9 cellular contexts compared by ENCODE assay signal in genomic region chr17:73165616-73166404, GRCh38. TPM values are rescaled to one million over a fixed set of nuclear protein-coding genes. Genes with fewer than 3 reads are reported as not detected.
DNase-seq lines count a peak whose midpoint lies in the region; ATAC-seq and TF ChIP-seq lines count a peak whose summit lies in the region.
"Had no signal": no experiment of that assay in that cellular context is flagged by ENCODE, and none has a peak within 500 bp of the region (broad histone marks: within the 10 kb centered on the region; RNA-seq: fewer than 3 reads in every experiment).

No MANE protein-coding gene starts in this region.

- intact Hi-C loops in left ventricle myocardium inferior (cut with micrococcal nuclease): no loop called here

- peak overlapping the region; percentile 51 to 62 (median 57) for H3K9ac ChIP-seq in skeletal muscle tissue (ENCODE audit: low read depth in 1 of 3, low read length in 3 of 3)

- H3K4me3 ChIP-seq in WERI-Rb-1 (ENCODE audit: low read depth, low read length): peak overlapping the region; percentile 76
- peak overlapping the region; percentile 67 for H3K4me3 ChIP-seq in left ventricle myocardium inferior
- H3K4me3 ChIP-seq in skeletal muscle tissue (ENCODE audit: low read length in 3 of 3): peak overlapping the region; percentile 67 to 73 (median 72)

- H3K36me3 ChIP-seq in WERI-Rb-1 (peaks cover 43% of the 10 kb centered on the region), left ventricle myocardium inferior (no peaks in the 10 kb centered on the region), skeletal muscle tissue (ENCODE audit: control insufficient read depth in 3 of 3, insufficient read depth in 3 of 3, low read length in 3 of 3) (no peaks in the 10 kb centered on the region)

- TF ChIP-seq CTCF in WERI-Rb-1 (IDR thresholded peaks at IDR 0.05; ENCODE audit: low read depth, low read length): no peak
- no peak for TF ChIP-seq CTCF in left ventricle myocardium inferior (IDR thresholded peaks at IDR 0.05; ENCODE audit: borderline replicate concordance)

- no peaks in the 10 kb centered on the region for H3K27me3 ChIP-seq in WERI-Rb-1 (ENCODE audit: insufficient read depth, low read depth, severe bottlenecking)
- H3K27me3 ChIP-seq in left ventricle myocardium inferior (ENCODE audit: low read depth): peaks cover 89% of the 10 kb centered on the region
- H3K27me3 ChIP-seq in skeletal muscle tissue (ENCODE audit: control insufficient read depth in 3 of 3, insufficient read depth in 3 of 3, low read length in 3 of 3): peaks cover 62 to 69% (median 67%) of the 10 kb centered on the region in 3 donors

- H3K27ac ChIP-seq in WERI-Rb-1 (peak overlapping the region; percentile 78), left ventricle myocardium inferior (replicated peaks) (no peak overlapping the region), skeletal muscle tissue (ENCODE audit: low read depth, low read length) (no peak overlapping the region)
- H3K27ac ChIP-seq: C4-2B had no signal

- no peak for ATAC-seq in GM19395 (IDR thresholded peaks at IDR 0.05; ENCODE audit: unreplicated experiment)

- peaks cover 24% of the 10 kb centered on the region for H3K4me1 ChIP-seq in left ventricle myocardium inferior
- peaks cover 21 to 24% (median 23%) of the 10 kb centered on the region in 3 donors for H3K4me1 ChIP-seq in skeletal muscle tissue (ENCODE audit: control insufficient read depth in 3 of 3, insufficient read depth in 3 of 3, low read length in 3 of 3)

- peaks cover 2% of the 10 kb centered on the region for H3K9me3 ChIP-seq in WERI-Rb-1 (ENCODE audit: severe bottlenecking)
- H3K9me3 ChIP-seq in left ventricle myocardium inferior (replicated peaks): no peaks in the 10 kb centered on the region
- no peaks in the 10 kb centered on the region for H3K9me3 ChIP-seq in skeletal muscle tissue (ENCODE audit: control insufficient read depth in 3 of 3, low read length in 3 of 3)

- DNase-seq in NCI-H1417 (lab: John Stamatoyannopoulos, UW): peak in 2 of 3 experiments; percentile 59 to 67
- no peak for DNase-seq in NCI-H1417 treated with DMSO at 0.1 percent for 48 hours (lab: John Stamatoyannopoulos, UW)
- peak; percentile 53 for DNase-seq in WERI-Rb-1
- no peak for DNase-seq in left ventricle myocardium inferior
- no peak for DNase-seq in central memory CD4-positive, alpha-beta T cell
- DNase-seq in activated CD4-positive, CD25-positive, alpha-beta regulatory T cell treated with anti-CD3 and anti-CD28 coated beads, Interleukin-2, amount 50 U/mL, for 72 hours: no peak

RNA-seq across cellular contexts. Expression of gene SSTR2, which starts 1.0 kb away (rescaled TPM):
- total RNA-seq in left ventricle myocardium inferior: 0.69 TPM
- 1.6 TPM for total RNA-seq in skeletal muscle tissue

RNA-seq across cellular contexts. Expression of gene COG1, which starts 27.0 kb away (rescaled TPM):
- total RNA-seq in left ventricle myocardium inferior: 44.7 TPM
- 18.3 TPM for total RNA-seq in skeletal muscle tissue

Comparison
In these comparisons a context has a peak if more than half of its experiments do, and no peak if none do; other contexts are left out.
1. DNase-seq: peak in NCI-H1417 (2 of 3) and WERI-Rb-1 (single experiment); none in NCI-H1417 treated with DMSO at 0.1 percent for 48 hours (single experiment), left ventricle myocardium inferior (single experiment), central memory CD4-positive, alpha-beta T cell (single experiment) and activated CD4-positive, CD25-positive, alpha-beta regulatory T cell treated with anti-CD3 and anti-CD28 coated beads, Interleukin-2, amount 50 U/mL, for 72 hours (single experiment).
2. Peak in every context shown above with its lines, with median percentiles within 50 percentile points of each other: H3K4me3 ChIP-seq.